Comparison of ENCODE assay signal across 19 cellular contexts in the genomic region with DNA sequence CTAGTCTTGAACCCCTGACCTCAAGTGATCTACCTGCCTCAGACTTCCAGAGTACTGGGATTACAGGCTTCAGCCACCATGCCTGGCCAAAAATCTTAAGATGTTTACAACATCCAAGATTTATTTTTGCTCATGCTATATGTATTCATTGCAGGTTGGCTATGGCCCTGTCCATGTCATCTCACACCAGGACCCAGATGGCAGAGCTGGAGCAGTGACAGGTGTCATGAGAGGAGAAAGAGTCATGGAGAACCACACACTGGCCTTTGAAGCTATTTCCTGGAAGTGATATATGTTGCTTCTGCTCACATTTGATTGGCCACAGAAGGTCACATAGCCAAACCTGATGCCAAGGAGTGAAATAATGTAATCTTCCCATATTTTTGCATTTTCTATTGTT. TPM values are rescaled to one million over a fixed set of nuclear protein-coding genes. Genes with fewer than 3 reads are reported as not detected.
DNase-seq lines count a peak whose midpoint lies in the region; ATAC-seq and TF ChIP-seq lines count a peak whose summit lies in the region.
"Had no signal": no experiment of that assay in that cellular context is flagged by ENCODE, and none has a peak within 500 bp of the region (broad histone marks: within the 10 kb centered on the region; RNA-seq: fewer than 3 reads in every experiment).

No MANE protein-coding gene starts in this region.

- no peak overlapping the region for H3K4me3 Mint-ChIP-seq in activated CD8-positive, alpha-beta T cell treated with anti-CD3 and anti-CD28 coated beads for 36 hours
- H3K4me3 Mint-ChIP-seq in endodermal cell: no peak overlapping the region

- H3K27ac ChIP-seq in BLaER1 (no peak overlapping the region), endodermal cell (ENCODE audit: low read depth, low read length) (no peak overlapping the region)

- no peak overlapping the region for H3K4me2 ChIP-seq in BLaER1

- peak overlapping the region; percentile 90 for H3K27ac Mint-ChIP-seq in activated CD8-positive, alpha-beta T cell treated with anti-CD3 and anti-CD28 coated beads for 36 hours
- no peak overlapping the region for H3K27ac Mint-ChIP-seq in endodermal cell

- no peaks in the 10 kb centered on the region for H3K27me3 Mint-ChIP-seq in activated CD8-positive, alpha-beta T cell treated with anti-CD3 and anti-CD28 coated beads for 36 hours
- no peaks in the 10 kb centered on the region for H3K27me3 Mint-ChIP-seq in endodermal cell (ENCODE audit: insufficient read depth)

- peaks cover 35% of the 10 kb centered on the region for H3K9me3 Mint-ChIP-seq in activated CD8-positive, alpha-beta T cell treated with anti-CD3 and anti-CD28 coated beads for 36 hours
- peaks cover 84% of the 10 kb centered on the region for H3K9me3 Mint-ChIP-seq in endodermal cell

- peak; percentile 36 for DNase-seq in activated CD4-positive, alpha-beta T cell treated with anti-CD3 and anti-CD28 coated beads for 48 hours
- no peak for DNase-seq in activated CD4-positive, alpha-beta T cell treated with anti-CD3 and anti-CD28 coated beads, Interleukin-2, amount 50 U/mL, for 4 hours
- DNase-seq in activated CD8-positive, alpha-beta T cell treated with anti-CD3 and anti-CD28 coated beads for 36 hours: peak; percentile 35
- DNase-seq in endodermal cell (peak; percentile 4), Right ventricle myocardium inferior (ENCODE audit: missing footprints) (no peak), SKM-1 treated with dmso at 0.1 percent for 144 hours (lab: John Stamatoyannopoulos, UW; ENCODE audit: unreplicated experiment) (no peak)
- DNase-seq in stimulated activated CD4-positive, alpha-beta T cell treated with anti-CD3 and anti-CD28 coated beads, Interleukin-4, amount 100 ng/mL, for 24 hours: no peak
- DNase-seq: C1 segment of cervical spinal cord; GDM1; HCEC 1CT; KBM-7; MV-4-11; NCI-H1417; NCI-H187 treated with DMSO at 0.1 percent for 48 hours; NCI-H69; NK-92 treated with Interleukin-12 subunit alpha and Interleukin-12 subunit beta, amount 100 ng/mL, for 24 hours; OCI-M1 had no signal

- peak; percentile 81 for ATAC-seq in activated CD8-positive, alpha-beta T cell treated with anti-CD3 and anti-CD28 coated beads for 36 hours
- ATAC-seq in Right ventricle myocardium inferior: no peak
- ATAC-seq: GM12878 had no signal

- H3K9me3 ChIP-seq in BLaER1 (peaks cover 65% of the 10 kb centered on the region), endodermal cell (ENCODE audit: control insufficient read depth, low read length) (peaks cover 66% of the 10 kb centered on the region)

- no peaks in the 10 kb centered on the region for H4K20me1 ChIP-seq in BLaER1

- H3K4me3 ChIP-seq in BLaER1 (0 out of 2 replicates have a peak overlapping the region, but pooled peaks have one; percentile 7), endodermal cell (ENCODE audit: low read length) (no peak overlapping the region)
- H3K4me3 ChIP-seq: GM12878 had no signal

- intact Hi-C loops in activated CD8-positive, alpha-beta T cell treated with anti-CD3 and anti-CD28 coated beads for 36 hours (cut with micrococcal nuclease): no loop called here
- intact Hi-C loops in Right ventricle myocardium inferior (cut with DNase I): no loop called here

- POLR2A ChIA-PET in activated CD8-positive, alpha-beta T cell treated with anti-CD3 and anti-CD28 coated beads for 36 hours (lab: Charles Lee): interaction anchor here (0.9 kb wide), 1 partner anchor 27 kb away, joined by 3 read pairs; no protein-coding TSS in a partner anchor

- TF ChIP-seq CTCF in activated CD8-positive, alpha-beta T cell treated with anti-CD3 and anti-CD28 coated beads for 36 hours (IDR thresholded peaks at IDR 0.05): no peak
- no peak for TF ChIP-seq CTCF in endodermal cell (conservative IDR thresholded peaks at IDR 0.05)

- CTCF ChIA-PET in activated CD8-positive, alpha-beta T cell treated with anti-CD3 and anti-CD28 coated beads for 36 hours (lab: Charles Lee): no interaction called here

- H3K4me1 ChIP-seq in BLaER1 (no peaks in the 10 kb centered on the region), endodermal cell (ENCODE audit: control insufficient read depth, insufficient read depth, low read length) (no peaks in the 10 kb centered on the region)

- H3K27me3 ChIP-seq in BLaER1 (no peaks in the 10 kb centered on the region), endodermal cell (ENCODE audit: control insufficient read depth, insufficient read depth, low read length, poor library complexity, severe bottlenecking) (no peaks in the 10 kb centered on the region)

- peaks cover 19% of the 10 kb centered on the region; the same call in 1 of the 2 replicates for H3K36me3 ChIP-seq in BLaER1
- H3K36me3 ChIP-seq in endodermal cell (ENCODE audit: control insufficient read depth, insufficient read depth, low read length): no peaks in the 10 kb centered on the region

- no peak overlapping the region for H3K9ac ChIP-seq in BLaER1
- no peak overlapping the region for H3K9ac ChIP-seq in endodermal cell (ENCODE audit: extremely low read depth, low read length, poor library complexity, severe bottlenecking)

- H3K4me1 Mint-ChIP-seq in activated CD8-positive, alpha-beta T cell treated with anti-CD3 and anti-CD28 coated beads for 36 hours (ENCODE audit: low read depth): peaks cover 28% of the 10 kb centered on the region
- no peaks in the 10 kb centered on the region for H3K4me1 Mint-ChIP-seq in endodermal cell

- peaks cover 35% of the 10 kb centered on the region for H3K36me3 Mint-ChIP-seq in activated CD8-positive, alpha-beta T cell treated with anti-CD3 and anti-CD28 coated beads for 36 hours (ENCODE audit: low read depth)
- H3K36me3 Mint-ChIP-seq in endodermal cell (ENCODE audit: low read depth): peaks cover 3% of the 10 kb centered on the region

RNA-seq across cellular contexts. Expression of gene DDR1, which starts 13.8 kb away (rescaled TPM):
- total RNA-seq in activated CD8-positive, alpha-beta T cell treated with anti-CD3 and anti-CD28 coated beads for 36 hours: 10 to 100 TPM; 14.4 to 14.5 TPM
- 100 to 1,000 TPM; 140 to 151 TPM for total RNA-seq in endodermal cell
- 299 TPM for polyA plus RNA-seq in endodermal cell (2013, experiment 1 of 2)
- polyA plus RNA-seq in endodermal cell (2013, experiment 2 of 2): 288 TPM
- total RNA-seq in Right ventricle myocardium inferior: 32.5 TPM

RNA-seq across cellular contexts. Expression of gene GTF2H4, which starts 37.5 kb away (rescaled TPM):
- total RNA-seq in activated CD8-positive, alpha-beta T cell treated with anti-CD3 and anti-CD28 coated beads for 36 hours: 10 to 100 TPM; 37.1 to 41.9 TPM
- total RNA-seq in endodermal cell (10 to 100 TPM; 60.0 to 67.9 TPM), Right ventricle myocardium inferior (22.2 TPM)
- polyA plus RNA-seq in endodermal cell (2013, experiment 1 of 2): 52.4 TPM
- polyA plus RNA-seq in endodermal cell (2013, experiment 2 of 2): 39.9 TPM

RNA-seq across cellular contexts. Expression of gene VARS2, which starts 43.5 kb away (rescaled TPM):
- 10 to 100 TPM; 83.0 to 84.0 TPM for total RNA-seq in activated CD8-positive, alpha-beta T cell treated with anti-CD3 and anti-CD28 coated beads for 36 hours
- 10 to 100 TPM; 39.4 to 52.5 TPM for total RNA-seq in endodermal cell
- 51.8 TPM for polyA plus RNA-seq in endodermal cell (2013, experiment 1 of 2)
- 46.7 TPM for polyA plus RNA-seq in endodermal cell (2013, experiment 2 of 2)
- 18.3 TPM for total RNA-seq in Right ventricle myocardium inferior

Comparison
In these comparisons a context has a peak if more than half of its experiments do, and no peak if none do; other contexts are left out.
1. DNase-seq: peak in activated CD4-positive, alpha-beta T cell treated with anti-CD3 and anti-CD28 coated beads for 48 hours (single experiment), activated CD8-positive, alpha-beta T cell treated with anti-CD3 and anti-CD28 coated beads for 36 hours (single experiment) and endodermal cell (single experiment); none in activated CD4-positive, alpha-beta T cell treated with anti-CD3 and anti-CD28 coated beads, Interleukin-2, amount 50 U/mL, for 4 hours (0 of 2), stimulated activated CD4-positive, alpha-beta T cell treated with anti-CD3 and anti-CD28 coated beads, Interleukin-4, amount 100 ng/mL, for 24 hours (single experiment), Right ventricle myocardium inferior (single experiment) and SKM-1 treated with dmso at 0.1 percent for 144 hours (single experiment).